ENCODE assay signal across 30 cellular contexts in the genomic region with DNA sequence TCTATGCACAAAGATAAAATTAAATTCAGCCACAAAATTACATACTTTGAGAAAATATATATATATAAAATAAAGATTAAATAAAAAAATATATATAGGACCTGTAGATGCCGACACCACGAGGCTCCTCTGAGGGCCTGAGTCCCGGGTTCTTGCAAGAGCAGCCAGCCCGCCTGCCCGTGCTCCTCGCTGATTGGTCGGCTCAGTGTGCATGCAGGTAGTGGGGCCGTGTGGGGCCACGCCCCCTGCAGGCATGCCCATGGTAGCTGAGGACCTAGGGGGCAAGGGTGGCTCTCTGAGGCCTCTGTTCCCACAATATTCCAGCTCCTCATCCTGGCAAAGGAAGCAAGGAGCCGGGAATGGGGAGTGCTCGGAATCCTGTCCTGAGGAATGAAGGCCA.
"Had no signal": no experiment of that assay in that cellular context is flagged by ENCODE, and none has a peak within 500 bp of the region (broad histone marks: within the 10 kb centered on the region; RNA-seq: fewer than 3 reads in every experiment).

No MANE protein-coding gene starts in this region.

- H3K9me3 ChIP-seq: pancreas, prostate gland, suprapubic skin, thyroid gland, vagina had no signal

- H3K4me3 ChIP-seq: coronary artery, esophagus squamous epithelium, heart right ventricle, lung, pancreas, prostate gland, right atrium auricular region, smooth muscle cell, suprapubic skin, thyroid gland, vagina had no signal

- FAIRE-seq: endometrium, kidney had no signal

- H3K36me3 ChIP-seq: esophagus squamous epithelium, heart right ventricle, pancreas, prostate gland, right atrium auricular region, suprapubic skin, thyroid gland, vagina had no signal

- H3K4me1 ChIP-seq: esophagus squamous epithelium, heart right ventricle, pancreas, prostate gland, right atrium auricular region, suprapubic skin, thyroid gland, vagina had no signal

- H3K27ac ChIP-seq: coronary artery, esophagus squamous epithelium, heart right ventricle, pancreas, prostate gland, right atrium auricular region, suprapubic skin, thyroid gland, vagina had no signal

- H3K27me3 ChIP-seq: esophagus squamous epithelium, heart right ventricle, pancreas, right atrium auricular region, suprapubic skin, thyroid gland, vagina had no signal

- H3K4me2 ChIP-seq: smooth muscle cell had no signal

- ATAC-seq: heart right ventricle; left lobe of liver; natural killer cell; pancreas; sciatic nerve; stimulated activated naive CD8-positive, alpha-beta T cell treated with anti-CD3 and anti-CD28 coated beads, Interleukin-15, amount 100 ng/mL, for 72 hours had no signal

- DNase-seq: dermis blood vessel endothelial cell; effector memory CD4-positive, alpha-beta T cell; erythroblast; esophagus squamous epithelium; foreskin melanocyte; glutamatergic neuron; heart right ventricle; hippocampal formation; kidney; natural killer cell; occipital lobe; stimulated activated CD4-positive, alpha-beta T cell treated with anti-CD3 and anti-CD28 coated beads, Interleukin-12 subunit alpha, Interleukin-12 subunit beta, amount 100 ng/mL, for 4 hours; stimulated activated CD4-positive, alpha-beta T cell treated with anti-CD3 and anti-CD28 coated beads, Interleukin-1b, Interleukin-23, amount 100 ng/mL, for 48 hours; stimulated activated CD4-positive, alpha-beta T cell treated with anti-CD3 and anti-CD28 coated beads, Interleukin-4, amount 100 ng/mL, for 1 hour; stimulated activated CD8-positive, alpha-beta memory T cell treated with anti-CD3 and anti-CD28 coated beads, Interleukin-4, amount 100 ng/mL, for 48 hours; stimulated activated naive CD4-positive, alpha-beta T cell; stimulated activated naive CD8-positive, alpha-beta T cell treated with anti-CD3 and anti-CD28 coated beads, Interleukin-15, amount 100 ng/mL, for 72 hours; thyroid gland; trophoblast cell had no signal
